Comparison of ENCODE assay signal across 1 cellular context in genomic region chr19:57632987-57633831, GRCh38.
A peak's percentile ranks its signal among the peaks of the same experiment; 100 is the strongest.
TF ChIP-seq lines count a peak whose summit lies in the region.

TSS of gene ZNF211 (plus strand) at chr19:57633168. CDS start at chr19:57633347, 179 bp downstream.

TF ChIP-seq in HepG2, 621 proteins besides CTCF, POLR2A, EP300 and RAD21 (continued from another document and continues in another):
- TF ChIP-seq ZNF318 (CRISPR knock-in tag; IDR thresholded peaks at IDR 0.05) = no peak
- no peak for TF ChIP-seq ZNF766 (CRISPR knock-in tag; IDR thresholded peaks at IDR 0.05; ENCODE audit: borderline replicate concordance)
- peak; percentile 89 for TF ChIP-seq CREM (IDR thresholded peaks at IDR 0.05)
- TF ChIP-seq CREM (CRISPR knock-in tag; IDR thresholded peaks at IDR 0.05) = no peak
- no peak for TF ChIP-seq ZNF441 (CRISPR knock-in tag; IDR thresholded peaks at IDR 0.05; ENCODE audit: borderline replicate concordance)
- no peak for TF ChIP-seq ZSCAN22 (CRISPR knock-in tag; IDR thresholded peaks at IDR 0.05)
- no peak for TF ChIP-seq SIN3A (IDR thresholded peaks at IDR 0.05; ENCODE audit: borderline replicate concordance, low read depth, low read length)
- TF ChIP-seq CBX2 (IDR thresholded peaks at IDR 0.05; ENCODE audit: low read depth, low read length) = no peak
- no peak for TF ChIP-seq CBX2 (CRISPR knock-in tag; IDR thresholded peaks at IDR 0.05; ENCODE audit: low read depth)
- no peak for TF ChIP-seq BHLHE40 (IDR thresholded peaks at IDR 0.05; ENCODE audit: low read length)
- TF ChIP-seq ZNF672 (CRISPR knock-in tag; IDR thresholded peaks at IDR 0.05) = no peak
- no peak for TF ChIP-seq RBAK (CRISPR knock-in tag; IDR thresholded peaks at IDR 0.05)
- no peak for TF ChIP-seq ZUFSP (CRISPR knock-in tag; IDR thresholded peaks at IDR 0.05; ENCODE audit: borderline replicate concordance)
- peak; percentile 71 for TF ChIP-seq SP5 (CRISPR knock-in tag; IDR thresholded peaks at IDR 0.05; ENCODE audit: borderline replicate concordance, low read depth)
- TF ChIP-seq REST (IDR thresholded peaks at IDR 0.05; ENCODE audit: borderline replicate concordance in 1 of 2, low read depth in 1 of 2, low read length in 2 of 2) = no peak
- no peak for TF ChIP-seq ATF3 (CRISPR knock-in tag; IDR thresholded peaks at IDR 0.05)
- TF ChIP-seq THAP11 (CRISPR knock-in tag; IDR thresholded peaks at IDR 0.05) = peak; percentile 99
- TF ChIP-seq BRF2 (CRISPR knock-in tag; IDR thresholded peaks at IDR 0.05) = no peak
- 0 out of 2 replicates have a peak, but pooled peaks have one; percentile 41 for TF ChIP-seq E2F5 (CRISPR knock-in tag; conservative IDR thresholded peaks at IDR 0.05)
- TF ChIP-seq ASH2L (IDR thresholded peaks at IDR 0.05; ENCODE audit: insufficient read length, low read depth, low read length) = peak; percentile 89
- TF ChIP-seq ZNF430 (CRISPR knock-in tag; IDR thresholded peaks at IDR 0.05) = 0 out of 2 replicates have a peak, but pooled peaks have one; percentile 28
- peak; percentile 63; the same call in 1 of the 2 replicates for TF ChIP-seq ZNF350 (CRISPR knock-in tag; IDR thresholded peaks at IDR 0.05; ENCODE audit: borderline replicate concordance, low read depth)
- TF ChIP-seq ZNF12 (CRISPR knock-in tag; IDR thresholded peaks at IDR 0.05) = no peak
- TF ChIP-seq ZBTB44 (CRISPR knock-in tag; IDR thresholded peaks at IDR 0.05) = no peak
- no peak for TF ChIP-seq AKNA (CRISPR knock-in tag; IDR thresholded peaks at IDR 0.05; ENCODE audit: borderline replicate concordance)
- TF ChIP-seq PCBP2 (optimal IDR thresholded peaks at IDR 0.05; ENCODE audit: low read depth, low read length, poor library complexity, severe bottlenecking) = no peak
- no peak for TF ChIP-seq ZFP36L1 (CRISPR knock-in tag; IDR thresholded peaks at IDR 0.05)
- TF ChIP-seq ZNF782 (CRISPR knock-in tag; IDR thresholded peaks at IDR 0.05; ENCODE audit: borderline replicate concordance) = no peak
- TF ChIP-seq ZNF10 (CRISPR knock-in tag; IDR thresholded peaks at IDR 0.05; ENCODE audit: borderline replicate concordance, low read depth) = no peak
